Comparison of ENCODE assay signal across 1 cellular context in the genomic region with DNA sequence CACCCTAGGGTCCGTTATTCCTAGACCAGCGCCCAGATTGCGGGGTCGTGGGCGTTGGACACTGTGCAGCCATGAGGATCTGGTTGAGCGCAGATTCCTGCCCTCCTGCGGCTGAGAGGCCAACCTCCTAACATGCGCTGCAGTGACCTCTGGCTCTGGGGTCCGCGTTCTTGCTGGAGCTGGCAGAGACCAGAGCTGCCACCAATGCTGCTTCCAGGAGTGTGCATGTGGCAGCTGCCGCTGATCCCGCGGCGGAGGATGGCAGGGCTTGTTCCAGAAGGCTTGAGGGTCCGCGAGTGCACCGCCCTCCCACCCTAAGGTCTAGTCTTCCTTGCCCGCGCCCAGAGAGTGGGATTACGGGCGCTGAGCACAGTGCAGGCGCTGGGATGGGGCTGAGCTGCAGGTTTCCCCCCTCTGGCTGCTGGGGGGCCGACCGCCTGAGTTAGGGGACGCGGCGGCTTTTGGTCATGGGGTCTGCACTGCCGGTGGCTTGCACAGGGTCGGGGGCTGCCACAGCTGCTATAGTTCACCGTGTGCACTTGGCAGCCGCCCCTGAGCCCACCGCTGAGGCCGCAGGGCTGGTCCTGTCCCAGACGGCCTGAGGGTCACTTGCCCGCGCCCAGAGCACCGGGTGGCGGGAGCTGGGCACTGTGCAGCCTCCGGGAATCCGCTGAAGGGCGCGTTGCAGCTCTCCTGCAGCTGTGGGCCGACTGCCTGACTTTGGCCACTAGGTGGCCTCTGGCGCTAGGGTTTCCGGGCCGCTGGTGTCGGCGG.
A peak's percentile ranks its signal among the peaks of the same experiment; 100 is the strongest.
TF ChIP-seq lines count a peak whose summit lies in the region.

No MANE protein-coding gene starts in this region.

TF ChIP-seq in HepG2, 621 proteins besides CTCF, POLR2A, EP300 and RAD21 (continued from another document and continues in another):
- TF ChIP-seq, protein P1, sequence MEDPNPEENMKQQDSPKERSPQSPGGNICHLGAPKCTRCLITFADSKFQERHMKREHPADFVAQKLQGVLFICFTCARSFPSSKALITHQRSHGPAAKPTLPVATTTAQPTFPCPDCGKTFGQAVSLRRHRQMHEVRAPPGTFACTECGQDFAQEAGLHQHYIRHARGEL (CRISPR knock-in tag; IDR thresholded peaks at IDR 0.05): 0 out of 2 replicates have a peak, but pooled peaks have one; percentile 33
- TF ChIP-seq, protein P2, sequence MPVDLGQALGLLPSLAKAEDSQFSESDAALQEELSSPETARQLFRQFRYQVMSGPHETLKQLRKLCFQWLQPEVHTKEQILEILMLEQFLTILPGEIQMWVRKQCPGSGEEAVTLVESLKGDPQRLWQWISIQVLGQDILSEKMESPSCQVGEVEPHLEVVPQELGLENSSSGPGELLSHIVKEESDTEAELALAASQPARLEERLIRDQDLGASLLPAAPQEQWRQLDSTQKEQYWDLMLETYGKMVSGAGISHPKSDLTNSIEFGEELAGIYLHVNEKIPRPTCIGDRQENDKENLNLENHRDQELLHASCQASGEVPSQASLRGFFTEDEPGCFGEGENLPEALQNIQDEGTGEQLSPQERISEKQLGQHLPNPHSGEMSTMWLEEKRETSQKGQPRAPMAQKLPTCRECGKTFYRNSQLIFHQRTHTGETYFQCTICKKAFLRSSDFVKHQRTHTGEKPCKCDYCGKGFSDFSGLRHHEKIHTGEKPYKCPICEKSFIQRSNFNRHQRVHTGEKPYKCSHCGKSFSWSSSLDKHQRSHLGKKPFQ (CRISPR knock-in tag; IDR thresholded peaks at IDR 0.05; ENCODE audit: insufficient replicate concordance): no peak
- TF ChIP-seq ZNF530 (CRISPR knock-in tag; IDR thresholded peaks at IDR 0.05; ENCODE audit: low read depth): no peak
- TF ChIP-seq ZKSCAN5 (CRISPR knock-in tag; IDR thresholded peaks at IDR 0.05): no peak
- no peak; the same call in 1 of the 2 replicates for TF ChIP-seq KLF15 (CRISPR knock-in tag; IDR thresholded peaks at IDR 0.05; ENCODE audit: borderline replicate concordance)
- no peak for TF ChIP-seq ZNF850 (CRISPR knock-in tag; conservative IDR thresholded peaks at IDR 0.05)
- no peak for TF ChIP-seq DR1 (CRISPR knock-in tag; IDR thresholded peaks at IDR 0.05)
- peak; percentile 52; the same call in 1 of the 2 replicates for TF ChIP-seq ZNF331 (CRISPR knock-in tag; IDR thresholded peaks at IDR 0.05)
- peak; percentile 83; the same call in 1 of the 2 replicates for TF ChIP-seq TARDBP (CRISPR knock-in tag; IDR thresholded peaks at IDR 0.05)
- TF ChIP-seq ZXDC (CRISPR knock-in tag; IDR thresholded peaks at IDR 0.05): no peak
- no peak for TF ChIP-seq NCOA2 (CRISPR knock-in tag; IDR thresholded peaks at IDR 0.05)
- TF ChIP-seq ZNF619 (CRISPR knock-in tag; IDR thresholded peaks at IDR 0.05): no peak
- TF ChIP-seq, protein P3, sequence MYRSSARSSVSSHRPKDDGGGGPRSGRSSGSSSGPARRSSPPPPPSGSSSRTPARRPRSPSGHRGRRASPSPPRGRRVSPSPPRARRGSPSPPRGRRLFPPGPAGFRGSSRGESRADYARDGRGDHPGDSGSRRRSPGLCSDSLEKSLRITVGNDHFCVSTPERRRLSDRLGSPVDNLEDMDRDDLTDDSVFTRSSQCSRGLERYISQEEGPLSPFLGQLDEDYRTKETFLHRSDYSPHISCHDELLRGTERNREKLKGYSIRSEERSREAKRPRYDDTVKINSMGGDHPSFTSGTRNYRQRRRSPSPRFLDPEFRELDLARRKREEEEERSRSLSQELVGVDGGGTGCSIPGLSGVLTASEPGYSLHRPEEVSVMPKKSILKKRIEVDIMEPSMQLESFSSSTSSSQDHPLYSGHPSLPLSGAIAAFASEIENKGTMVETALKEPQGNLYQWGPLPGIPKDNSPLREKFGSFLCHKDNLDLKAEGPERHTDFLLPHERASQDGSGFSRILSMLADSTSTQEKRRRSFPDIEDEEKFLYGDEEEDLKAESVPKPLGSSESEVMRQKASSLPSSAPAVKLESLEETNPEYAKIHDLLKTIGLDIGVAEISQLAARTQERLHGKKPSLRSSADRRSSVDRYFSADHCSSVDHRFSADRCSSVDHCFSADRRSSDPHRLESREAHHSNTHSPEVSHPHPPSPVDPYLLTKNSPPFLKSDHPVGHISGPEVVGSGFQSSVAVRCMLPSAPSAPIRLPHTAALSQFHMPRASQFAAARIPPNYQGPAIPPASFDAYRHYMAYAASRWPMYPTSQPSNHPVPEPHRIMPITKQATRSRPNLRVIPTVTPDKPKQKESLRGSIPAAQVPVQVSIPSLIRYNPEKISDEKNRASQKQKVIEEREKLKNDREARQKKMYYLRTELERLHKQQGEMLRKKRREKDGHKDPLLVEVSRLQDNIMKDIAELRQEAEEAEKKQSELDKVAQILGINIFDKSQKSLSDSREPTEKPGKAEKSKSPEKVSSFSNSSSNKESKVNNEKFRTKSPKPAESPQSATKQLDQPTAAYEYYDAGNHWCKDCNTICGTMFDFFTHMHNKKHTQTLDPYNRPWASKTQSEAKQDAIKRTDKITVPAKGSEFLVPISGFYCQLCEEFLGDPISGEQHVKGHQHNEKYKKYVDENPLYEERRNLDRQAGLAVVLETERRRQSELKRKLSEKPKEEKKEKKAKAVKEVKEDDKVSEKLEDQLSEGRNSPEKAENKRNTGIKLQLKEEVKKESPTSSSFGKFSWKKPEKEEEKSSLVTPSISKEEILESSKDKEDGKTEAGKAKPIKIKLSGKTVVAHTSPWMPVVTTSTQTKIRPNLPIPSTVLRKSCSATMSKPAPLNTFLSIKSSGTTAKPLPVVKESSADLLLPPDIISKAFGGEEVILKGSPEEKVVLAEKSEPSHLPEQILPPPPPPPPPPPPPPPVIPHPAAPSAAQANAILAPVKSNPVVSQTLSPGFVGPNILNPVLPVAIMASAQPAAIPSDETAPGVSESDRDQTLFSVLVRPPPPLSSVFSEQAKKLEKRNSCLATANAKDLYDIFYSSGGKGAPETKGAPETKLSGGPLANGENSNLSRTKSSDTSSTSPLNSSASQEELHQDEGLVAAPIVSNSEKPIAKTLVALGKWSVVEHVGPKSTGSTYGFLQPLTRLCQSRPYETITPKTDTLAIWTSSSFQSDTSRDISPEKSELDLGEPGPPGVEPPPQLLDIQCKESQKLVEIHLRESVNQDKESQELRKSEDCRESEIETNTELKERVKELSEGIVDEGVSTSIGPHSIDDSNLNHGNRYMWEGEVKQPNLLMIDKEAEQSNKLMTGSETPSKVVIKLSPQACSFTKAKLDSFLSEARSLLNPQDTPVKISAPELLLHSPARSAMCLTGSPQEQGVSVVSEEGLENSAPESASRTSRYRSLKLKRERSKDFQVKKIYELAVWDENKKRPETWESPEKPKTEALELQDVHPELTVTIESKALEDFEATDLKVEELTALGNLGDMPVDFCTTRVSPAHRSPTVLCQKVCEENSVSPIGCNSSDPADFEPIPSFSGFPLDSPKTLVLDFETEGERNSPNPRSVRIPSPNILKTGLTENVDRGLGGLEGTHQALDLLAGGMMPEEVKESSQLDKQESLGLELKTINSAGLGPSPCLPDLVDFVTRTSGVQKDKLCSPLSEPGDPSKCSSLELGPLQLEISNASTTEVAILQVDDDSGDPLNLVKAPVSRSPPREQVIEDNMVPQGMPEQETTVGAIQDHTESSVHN (CRISPR knock-in tag; IDR thresholded peaks at IDR 0.05): no peak
- no peak for TF ChIP-seq IKZF4 (CRISPR knock-in tag; IDR thresholded peaks at IDR 0.05; ENCODE audit: borderline replicate concordance, low read depth, not compliant biosample characterization)
- TF ChIP-seq, protein P4, sequence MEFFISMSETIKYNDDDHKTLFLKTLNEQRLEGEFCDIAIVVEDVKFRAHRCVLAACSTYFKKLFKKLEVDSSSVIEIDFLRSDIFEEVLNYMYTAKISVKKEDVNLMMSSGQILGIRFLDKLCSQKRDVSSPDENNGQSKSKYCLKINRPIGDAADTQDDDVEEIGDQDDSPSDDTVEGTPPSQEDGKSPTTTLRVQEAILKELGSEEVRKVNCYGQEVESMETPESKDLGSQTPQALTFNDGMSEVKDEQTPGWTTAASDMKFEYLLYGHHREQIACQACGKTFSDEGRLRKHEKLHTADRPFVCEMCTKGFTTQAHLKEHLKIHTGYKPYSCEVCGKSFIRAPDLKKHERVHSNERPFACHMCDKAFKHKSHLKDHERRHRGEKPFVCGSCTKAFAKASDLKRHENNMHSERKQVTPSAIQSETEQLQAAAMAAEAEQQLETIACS (CRISPR knock-in tag; IDR thresholded peaks at IDR 0.05): no peak
- TF ChIP-seq ZFP36L2 (CRISPR knock-in tag; IDR thresholded peaks at IDR 0.05): no peak
- TF ChIP-seq NRL (CRISPR knock-in tag; IDR thresholded peaks at IDR 0.05; ENCODE audit: borderline replicate concordance): peak; percentile 0; the same call in 1 of the 2 replicates
- no peak for TF ChIP-seq SMAD9 (CRISPR knock-in tag; IDR thresholded peaks at IDR 0.05)
- TF ChIP-seq ZC3H4 (CRISPR knock-in tag; IDR thresholded peaks at IDR 0.05; ENCODE audit: borderline replicate concordance): no peak
- TF ChIP-seq, protein P5, sequence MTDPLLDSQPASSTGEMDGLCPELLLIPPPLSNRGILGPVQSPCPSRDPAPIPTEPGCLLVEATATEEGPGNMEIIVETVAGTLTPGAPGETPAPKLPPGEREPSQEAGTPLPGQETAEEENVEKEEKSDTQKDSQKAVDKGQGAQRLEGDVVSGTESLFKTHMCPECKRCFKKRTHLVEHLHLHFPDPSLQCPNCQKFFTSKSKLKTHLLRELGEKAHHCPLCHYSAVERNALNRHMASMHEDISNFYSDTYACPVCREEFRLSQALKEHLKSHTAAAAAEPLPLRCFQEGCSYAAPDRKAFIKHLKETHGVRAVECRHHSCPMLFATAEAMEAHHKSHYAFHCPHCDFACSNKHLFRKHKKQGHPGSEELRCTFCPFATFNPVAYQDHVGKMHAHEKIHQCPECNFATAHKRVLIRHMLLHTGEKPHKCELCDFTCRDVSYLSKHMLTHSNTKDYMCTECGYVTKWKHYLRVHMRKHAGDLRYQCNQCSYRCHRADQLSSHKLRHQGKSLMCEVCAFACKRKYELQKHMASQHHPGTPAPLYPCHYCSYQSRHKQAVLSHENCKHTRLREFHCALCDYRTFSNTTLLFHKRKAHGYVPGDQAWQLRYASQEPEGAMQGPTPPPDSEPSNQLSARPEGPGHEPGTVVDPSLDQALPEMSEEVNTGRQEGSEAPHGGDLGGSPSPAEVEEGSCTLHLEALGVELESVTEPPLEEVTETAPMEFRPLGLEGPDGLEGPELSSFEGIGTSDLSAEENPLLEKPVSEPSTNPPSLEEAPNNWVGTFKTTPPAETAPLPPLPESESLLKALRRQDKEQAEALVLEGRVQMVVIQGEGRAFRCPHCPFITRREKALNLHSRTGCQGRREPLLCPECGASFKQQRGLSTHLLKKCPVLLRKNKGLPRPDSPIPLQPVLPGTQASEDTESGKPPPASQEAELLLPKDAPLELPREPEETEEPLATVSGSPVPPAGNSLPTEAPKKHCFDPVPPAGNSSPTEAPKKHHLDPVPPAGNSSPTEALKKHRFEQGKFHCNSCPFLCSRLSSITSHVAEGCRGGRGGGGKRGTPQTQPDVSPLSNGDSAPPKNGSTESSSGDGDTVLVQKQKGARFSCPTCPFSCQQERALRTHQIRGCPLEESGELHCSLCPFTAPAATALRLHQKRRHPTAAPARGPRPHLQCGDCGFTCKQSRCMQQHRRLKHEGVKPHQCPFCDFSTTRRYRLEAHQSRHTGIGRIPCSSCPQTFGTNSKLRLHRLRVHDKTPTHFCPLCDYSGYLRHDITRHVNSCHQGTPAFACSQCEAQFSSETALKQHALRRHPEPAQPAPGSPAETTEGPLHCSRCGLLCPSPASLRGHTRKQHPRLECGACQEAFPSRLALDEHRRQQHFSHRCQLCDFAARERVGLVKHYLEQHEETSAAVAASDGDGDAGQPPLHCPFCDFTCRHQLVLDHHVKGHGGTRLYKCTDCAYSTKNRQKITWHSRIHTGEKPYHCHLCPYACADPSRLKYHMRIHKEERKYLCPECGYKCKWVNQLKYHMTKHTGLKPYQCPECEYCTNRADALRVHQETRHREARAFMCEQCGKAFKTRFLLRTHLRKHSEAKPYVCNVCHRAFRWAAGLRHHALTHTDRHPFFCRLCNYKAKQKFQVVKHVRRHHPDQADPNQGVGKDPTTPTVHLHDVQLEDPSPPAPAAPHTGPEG (CRISPR knock-in tag; IDR thresholded peaks at IDR 0.05): no peak; the same call in 1 of the 2 replicates
- no peak for TF ChIP-seq ZNF296 (CRISPR knock-in tag; conservative IDR thresholded peaks at IDR 0.05)
- no peak for TF ChIP-seq RARG (CRISPR knock-in tag; IDR thresholded peaks at IDR 0.05; ENCODE audit: low read depth)
- TF ChIP-seq ZNF230 (CRISPR knock-in tag; IDR thresholded peaks at IDR 0.05): no peak
- TF ChIP-seq KLF12 (CRISPR knock-in tag; IDR thresholded peaks at IDR 0.05; ENCODE audit: borderline replicate concordance): no peak
- no peak for TF ChIP-seq ZNF17 (CRISPR knock-in tag; IDR thresholded peaks at IDR 0.05)
- no peak for TF ChIP-seq MATR3 (CRISPR knock-in tag; IDR thresholded peaks at IDR 0.05)
- TF ChIP-seq ZNF781 (CRISPR knock-in tag; IDR thresholded peaks at IDR 0.05; ENCODE audit: borderline replicate concordance, not compliant biosample characterization): peak; percentile 47
- no peak for TF ChIP-seq ZNF326 (CRISPR knock-in tag; IDR thresholded peaks at IDR 0.05; ENCODE audit: borderline replicate concordance)
- no peak for TF ChIP-seq ZNF496 (CRISPR knock-in tag; IDR thresholded peaks at IDR 0.05; ENCODE audit: insufficient replicate concordance)
- TF ChIP-seq, protein P6, sequence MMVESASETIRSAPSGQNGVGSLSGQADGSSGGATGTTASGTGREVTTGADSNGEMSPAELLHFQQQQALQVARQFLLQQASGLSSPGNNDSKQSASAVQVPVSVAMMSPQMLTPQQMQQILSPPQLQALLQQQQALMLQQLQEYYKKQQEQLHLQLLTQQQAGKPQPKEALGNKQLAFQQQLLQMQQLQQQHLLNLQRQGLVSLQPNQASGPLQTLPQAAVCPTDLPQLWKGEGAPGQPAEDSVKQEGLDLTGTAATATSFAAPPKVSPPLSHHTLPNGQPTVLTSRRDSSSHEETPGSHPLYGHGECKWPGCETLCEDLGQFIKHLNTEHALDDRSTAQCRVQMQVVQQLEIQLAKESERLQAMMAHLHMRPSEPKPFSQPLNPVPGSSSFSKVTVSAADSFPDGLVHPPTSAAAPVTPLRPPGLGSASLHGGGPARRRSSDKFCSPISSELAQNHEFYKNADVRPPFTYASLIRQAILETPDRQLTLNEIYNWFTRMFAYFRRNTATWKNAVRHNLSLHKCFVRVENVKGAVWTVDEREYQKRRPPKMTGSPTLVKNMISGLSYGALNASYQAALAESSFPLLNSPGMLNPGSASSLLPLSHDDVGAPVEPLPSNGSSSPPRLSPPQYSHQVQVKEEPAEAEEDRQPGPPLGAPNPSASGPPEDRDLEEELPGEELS (CRISPR knock-in tag; IDR thresholded peaks at IDR 0.05): no peak
- no peak for TF ChIP-seq PTBP1 (IDR thresholded peaks at IDR 0.05; ENCODE audit: low read depth, low read length, poor library complexity, severe bottlenecking)
- 0 out of 2 replicates have a peak, but pooled peaks have one; percentile 25 for TF ChIP-seq DMAP1 (CRISPR knock-in tag; IDR thresholded peaks at IDR 0.05)
